Comparison of ENCODE assay signal across 17 cellular contexts in genomic region chr1:160605792-160606520, GRCh38. TPM values are rescaled to one million over a fixed set of nuclear protein-coding genes. Genes with fewer than 3 reads are reported as not detected.
A peak's percentile ranks its signal among the peaks of the same experiment; 100 is the strongest.
DNase-seq lines count a peak whose midpoint lies in the region; TF ChIP-seq lines count a peak whose summit lies in the region.
"Had no signal": no experiment of that assay in that cellular context is flagged by ENCODE, and none has a peak within 500 bp of the region (broad histone marks: within the 10 kb centered on the region; RNA-seq: fewer than 3 reads in every experiment).

No MANE protein-coding gene starts in this region.

- H3K4me1 Mint-ChIP-seq in T-helper 2 cell treated with Interferon-gamma antibody and Interleukin-4, amounts not matched to agents 5 μg/mL and 100 μg/mL, for 36 hours (ENCODE audit: low read depth), result peaks cover 37% of the 10 kb centered on the region
- H3K4me1 Mint-ChIP-seq in endodermal cell (peaks cover 19% of the 10 kb centered on the region), Calu3 (ENCODE audit: low read depth, unreplicated experiment) (no peaks in the 10 kb centered on the region)

- H4K20me1 ChIP-seq in BLaER1, result no peaks in the 10 kb centered on the region

- CTCF ChIA-PET in Calu3 (lab: Charles Lee), result interaction anchor here (0.8 to 2.3 kb wide), 4 partner anchors 11 to 177 kb away, joined by 3 to 23 read pairs (median 10); no protein-coding TSS in a partner anchor

- H3K4me1 ChIP-seq in BLaER1 (peaks cover 59% of the 10 kb centered on the region), endodermal cell (ENCODE audit: control insufficient read depth, insufficient read depth, low read length) (no peaks in the 10 kb centered on the region)
- H3K4me1 ChIP-seq: uterus had no signal

- H3K36me3 ChIP-seq in BLaER1 (peaks cover 46% of the 10 kb centered on the region), GM06990 (ENCODE audit: control insufficient read depth, insufficient read depth, low read length) (peaks cover 11% of the 10 kb centered on the region), endodermal cell (ENCODE audit: control insufficient read depth, insufficient read depth, low read length) (no peaks in the 10 kb centered on the region)
- H3K36me3 ChIP-seq: uterus had no signal

- no peaks in the 10 kb centered on the region for H3K27me3 ChIP-seq in BLaER1
- no peaks in the 10 kb centered on the region for H3K27me3 ChIP-seq in GM06990 (replicated peaks; ENCODE audit: control insufficient read depth, insufficient read depth, low read length)
- no peaks in the 10 kb centered on the region for H3K27me3 ChIP-seq in endodermal cell (ENCODE audit: control insufficient read depth, insufficient read depth, low read length, poor library complexity, severe bottlenecking)
- H3K27me3 ChIP-seq: uterus had no signal

- H3K9ac ChIP-seq in BLaER1 (peak overlapping the region; percentile 32), endodermal cell (ENCODE audit: extremely low read depth, low read length, poor library complexity, severe bottlenecking) (no peak overlapping the region)

- 88 to 97% methylated on average over 3 to 4 of the region's 4 CpGs for WGBS in endodermal cell (ENCODE audit: insufficient coverage in 1 of 2, insufficient read length in 1 of 2), 2 experiments

- intact Hi-C loops in Calu3 (cut with micrococcal nuclease; ENCODE audit: unreplicated experiment), result loop anchor here (5.0 kb wide), 1 partner anchor 64 kb away; no protein-coding TSS in a partner anchor

- BruUV-seq in Calu3 (replicated peaks; lab: Mats Ljungman, UMichigan), result no TSS peak

- DNase-seq in GM06990 (ENCODE audit: extremely low read depth, insufficient read length) (no peak), endodermal cell (no peak), SK-N-DZ (ENCODE audit: low spot score) (no peak), Calu3 (no peak), NCI-H226 (no peak)
- DNase-seq in T-helper 2 cell treated with Interferon-gamma antibody and Interleukin-4, amounts not matched to agents 5 μg/mL and 100 μg/mL, for 36 hours (ENCODE audit: low spot score), result no peak
- DNase-seq in stimulated activated naive CD4-positive, alpha-beta T cell treated with Interleukin-2 at 50 U/mL for 16 hours (lab: John Stamatoyannopoulos, UW), result no peak
- DNase-seq: activated CD4-positive, alpha-beta T cell treated with anti-CD3 and anti-CD28 coated beads for 1 hour; activated gamma-delta T cell treated with Interleukin-2 at 50 U/mL for 16 hours; AML-193; OCI-M1; stimulated activated CD4-positive, alpha-beta T cell treated with anti-CD3 and anti-CD28 coated beads, Interleukin-4, amount 100 ng/mL, for 1 hour; uterus had no signal

- H3K9me3 ChIP-seq in BLaER1 (peaks cover 40% of the 10 kb centered on the region), endodermal cell (ENCODE audit: control insufficient read depth, low read length) (peaks cover 49% of the 10 kb centered on the region)

- no peak overlapping the region for H3K4me3 Mint-ChIP-seq in T-helper 2 cell treated with Interferon-gamma antibody and Interleukin-4, amounts not matched to agents 5 μg/mL and 100 μg/mL, for 36 hours
- H3K4me3 Mint-ChIP-seq in endodermal cell, result no peak overlapping the region
- no peak overlapping the region for H3K4me3 Mint-ChIP-seq in Calu3 (ENCODE audit: low read depth, unreplicated experiment)

- peaks cover 42% of the 10 kb centered on the region for H3K9me3 Mint-ChIP-seq in T-helper 2 cell treated with Interferon-gamma antibody and Interleukin-4, amounts not matched to agents 5 μg/mL and 100 μg/mL, for 36 hours
- peaks cover 47% of the 10 kb centered on the region for H3K9me3 Mint-ChIP-seq in endodermal cell
- H3K9me3 Mint-ChIP-seq in Calu3 (ENCODE audit: low read depth, unreplicated experiment), result peaks cover 4% of the 10 kb centered on the region

- H3K27ac ChIP-seq in BLaER1 (peak overlapping the region; percentile 72), endodermal cell (ENCODE audit: low read depth, low read length) (peak overlapping the region; percentile 31)
- H3K27ac ChIP-seq: uterus had no signal

- peaks cover 63% of the 10 kb centered on the region for H3K36me3 Mint-ChIP-seq in T-helper 2 cell treated with Interferon-gamma antibody and Interleukin-4, amounts not matched to agents 5 μg/mL and 100 μg/mL, for 36 hours (ENCODE audit: low read depth)
- H3K36me3 Mint-ChIP-seq in endodermal cell (ENCODE audit: low read depth) (no peaks in the 10 kb centered on the region), Calu3 (ENCODE audit: insufficient read depth, unreplicated experiment) (no peaks in the 10 kb centered on the region)

- H3K4me3 ChIP-seq in BLaER1 (no peak overlapping the region), GM06990 (replicated peaks; ENCODE audit: low read depth, low read length) (no peak overlapping the region), endodermal cell (ENCODE audit: low read length) (peak overlapping the region; percentile 2)
- H3K4me3 ChIP-seq: uterus had no signal

- peak; percentile 32 for TF ChIP-seq CTCF in GM06990 (IDR thresholded peaks at IDR 0.05; ENCODE audit: insufficient read depth, low read length, poor library complexity, severe bottlenecking)
- peak; percentile 4 for TF ChIP-seq CTCF in endodermal cell (conservative IDR thresholded peaks at IDR 0.05)
- TF ChIP-seq CTCF in Calu3 (IDR thresholded peaks at IDR 0.05; ENCODE audit: unreplicated experiment), result no peak

- H3K27me3 Mint-ChIP-seq in T-helper 2 cell treated with Interferon-gamma antibody and Interleukin-4, amounts not matched to agents 5 μg/mL and 100 μg/mL, for 36 hours (ENCODE audit: low read depth), result no peaks in the 10 kb centered on the region
- H3K27me3 Mint-ChIP-seq in endodermal cell (ENCODE audit: insufficient read depth) (no peaks in the 10 kb centered on the region), Calu3 (ENCODE audit: unreplicated experiment) (peaks cover 70% of the 10 kb centered on the region)

- peak overlapping the region; percentile 56 for H3K4me2 ChIP-seq in BLaER1

- H3K27ac Mint-ChIP-seq in T-helper 2 cell treated with Interferon-gamma antibody and Interleukin-4, amounts not matched to agents 5 μg/mL and 100 μg/mL, for 36 hours, result peak overlapping the region; percentile 67
- no peak overlapping the region for H3K27ac Mint-ChIP-seq in endodermal cell
- H3K27ac Mint-ChIP-seq in Calu3 (ENCODE audit: unreplicated experiment), result no peak overlapping the region

RNA-seq across cellular contexts. Expression of gene CD84, which starts 26.7 kb away (rescaled TPM):
- not detected for total RNA-seq in endodermal cell
- not detected for polyA plus RNA-seq in endodermal cell (2013, experiment 1 of 2)
- not detected for polyA plus RNA-seq in endodermal cell (2013, experiment 2 of 2)
- not detected in 2 replicates for polyA plus RNA-seq in SK-N-DZ (2014; cell fraction: cytosol; rRNA removed)
- polyA plus RNA-seq in SK-N-DZ (2014; cell fraction: nucleus; rRNA removed), result not detected in 2 replicates
- not detected in 2 replicates for total RNA-seq in Calu3 (2022)
- total RNA-seq: epithelial cell of proximal tubule, HT1080, kidney epithelial cell had no signal

RNA-seq across cellular contexts. Expression of gene SLAMF1, which starts 40.9 kb away (rescaled TPM):
- total RNA-seq in endodermal cell (not detected), Calu3 (2022) (not detected in 2 replicates)
- polyA plus RNA-seq in endodermal cell (2013, experiment 1 of 2), result not detected
- not detected for polyA plus RNA-seq in endodermal cell (2013, experiment 2 of 2)
- polyA plus RNA-seq in SK-N-DZ (2014; cell fraction: cytosol; rRNA removed), result not detected in 2 replicates
- not detected in 2 replicates for polyA plus RNA-seq in SK-N-DZ (2014; cell fraction: nucleus; rRNA removed)
- total RNA-seq: epithelial cell of proximal tubule, kidney epithelial cell had no signal
